ENCODE assay signal across 1 cellular context in genomic region chr4:7979652-7979968, GRCh38.
TF ChIP-seq lines count a peak whose summit lies in the region.

No MANE protein-coding gene starts in this region.

TF ChIP-seq in GM12878, 131 proteins besides CTCF, POLR2A, EP300 and RAD21:
- TF ChIP-seq SPI1 (IDR thresholded peaks at IDR 0.05; ENCODE audit: borderline replicate concordance, insufficient read depth, low read depth, low read length), result 0 out of 2 replicates have a peak, but pooled peaks have one; percentile 24
- TF ChIP-seq, protein P1, sequence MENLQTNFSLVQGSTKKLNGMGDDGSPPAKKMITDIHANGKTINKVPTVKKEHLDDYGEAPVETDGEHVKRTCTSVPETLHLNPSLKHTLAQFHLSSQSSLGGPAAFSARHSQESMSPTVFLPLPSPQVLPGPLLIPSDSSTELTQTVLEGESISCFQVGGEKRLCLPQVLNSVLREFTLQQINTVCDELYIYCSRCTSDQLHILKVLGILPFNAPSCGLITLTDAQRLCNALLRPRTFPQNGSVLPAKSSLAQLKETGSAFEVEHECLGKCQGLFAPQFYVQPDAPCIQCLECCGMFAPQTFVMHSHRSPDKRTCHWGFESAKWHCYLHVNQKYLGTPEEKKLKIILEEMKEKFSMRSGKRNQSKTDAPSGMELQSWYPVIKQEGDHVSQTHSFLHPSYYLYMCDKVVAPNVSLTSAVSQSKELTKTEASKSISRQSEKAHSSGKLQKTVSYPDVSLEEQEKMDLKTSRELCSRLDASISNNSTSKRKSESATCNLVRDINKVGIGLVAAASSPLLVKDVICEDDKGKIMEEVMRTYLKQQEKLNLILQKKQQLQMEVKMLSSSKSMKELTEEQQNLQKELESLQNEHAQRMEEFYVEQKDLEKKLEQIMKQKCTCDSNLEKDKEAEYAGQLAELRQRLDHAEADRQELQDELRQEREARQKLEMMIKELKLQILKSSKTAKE (IDR thresholded peaks at IDR 0.05; ENCODE audit: low read depth, poor library complexity, severe bottlenecking), result no peak
